1 cellular context compared by ENCODE assay signal in the genomic region with DNA sequence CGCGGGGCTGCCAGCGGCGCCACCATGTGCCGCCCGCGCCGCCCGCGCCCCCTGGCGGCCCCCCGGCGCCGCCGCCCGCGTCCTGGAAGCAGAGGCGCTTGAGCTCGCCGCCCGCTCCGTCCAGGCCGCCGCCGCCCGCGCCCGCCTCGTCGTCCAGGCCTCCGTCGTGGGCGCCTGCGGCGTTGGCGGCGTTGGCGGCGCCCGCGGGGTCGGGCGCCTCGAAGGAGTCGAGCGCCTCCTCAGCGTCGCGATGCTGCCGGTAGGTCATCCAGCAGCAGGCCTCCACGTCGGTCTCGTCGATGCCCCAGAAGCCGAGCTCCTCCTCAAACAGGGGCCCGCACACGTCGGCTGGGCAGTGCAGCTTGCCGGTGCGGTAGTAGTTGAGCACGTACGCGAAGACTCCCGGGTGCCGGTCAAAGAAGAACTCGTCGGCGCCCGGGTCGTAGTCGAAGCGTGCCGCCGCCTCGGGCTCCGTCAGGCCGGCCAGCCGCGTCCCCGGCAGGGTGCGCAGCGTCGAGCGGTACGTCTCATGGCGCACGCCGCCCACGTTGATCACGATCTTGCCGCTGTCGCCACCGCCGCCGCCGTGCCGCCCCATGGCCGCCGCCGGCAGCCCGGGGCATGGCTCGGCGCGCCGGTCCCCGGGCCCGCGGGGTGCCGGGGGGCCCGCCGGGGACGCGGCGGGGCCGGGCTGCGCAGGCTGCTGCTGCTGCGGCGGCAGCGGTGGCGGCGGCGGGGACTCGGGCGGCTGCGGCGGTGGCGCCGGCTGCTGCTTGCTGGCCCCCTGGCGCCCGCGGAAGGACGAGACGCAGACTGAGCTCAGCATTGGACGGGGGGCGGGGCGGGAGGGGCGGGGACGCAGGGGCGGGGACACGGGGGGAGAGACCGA.
TF ChIP-seq lines count a peak whose summit lies in the region.

No MANE protein-coding gene starts in this region.

TF ChIP-seq in PFSK-1, 5 proteins besides CTCF, POLR2A, EP300 and RAD21:
- TF ChIP-seq FOXP2 (optimal IDR thresholded peaks at IDR 0.05; ENCODE audit: borderline replicate concordance, extremely low read depth, extremely low read length, insufficient read depth) (peak; percentile 45), TAF1 (IDR thresholded peaks at IDR 0.05; ENCODE audit: borderline replicate concordance, insufficient read depth, low read length) (0 out of 2 replicates have a peak, but pooled peaks have one; percentile 41), POLR2AphosphoS5 (IDR thresholded peaks at IDR 0.05; ENCODE audit: low read depth, low read length) (no peak)
TF ChIP-seq in PFSK-1: peak in this region for 2.
